20 cellular contexts compared by ENCODE assay signal in the genomic region with DNA sequence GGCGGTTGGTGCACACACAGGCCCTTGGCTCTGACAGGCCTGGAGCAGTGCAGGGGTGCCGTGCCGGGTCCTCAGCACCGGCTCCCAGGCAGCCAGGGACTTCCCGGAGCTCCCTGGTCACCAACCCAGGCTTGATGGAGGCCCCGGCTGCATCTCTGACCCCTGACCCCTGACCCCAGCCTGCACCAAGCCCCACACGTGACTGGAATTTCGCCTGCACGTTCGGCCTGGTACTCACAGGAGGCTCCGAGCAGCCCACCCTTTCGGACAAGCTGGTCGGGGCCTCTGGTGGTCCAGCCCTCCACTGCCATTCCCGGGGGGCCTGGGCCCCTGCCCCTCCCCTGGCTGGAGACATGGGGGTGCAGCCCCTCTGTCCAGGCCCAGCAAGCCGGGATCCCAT. TPM values are rescaled to one million over a fixed set of nuclear protein-coding genes. Genes with fewer than 3 reads are reported as not detected.
DNase-seq lines count a peak whose midpoint lies in the region; ATAC-seq and TF ChIP-seq lines count a peak whose summit lies in the region.
"Had no signal": no experiment of that assay in that cellular context is flagged by ENCODE, and none has a peak within 500 bp of the region (broad histone marks: within the 10 kb centered on the region; RNA-seq: fewer than 3 reads in every experiment).

No MANE protein-coding gene starts in this region.

- H2AFZ ChIP-seq in mesenchymal stem cell (ENCODE audit: low read depth, low read length): no peak overlapping the region

- H4K91ac ChIP-seq in mesenchymal stem cell (ENCODE audit: low read length): peak overlapping the region; percentile 60

- H3K79me1 ChIP-seq in mesenchymal stem cell (replicated peaks; ENCODE audit: low read length, poor library complexity, severe bottlenecking): no peaks in the 10 kb centered on the region

- peaks cover 12% of the 10 kb centered on the region for H3K4me1 Mint-ChIP-seq in stimulated activated memory B cell treated with anti-CD40 and anti-IgM and Interleukin-4, amounts not matched to agents 10 μg/mL and 1 μg/mL and 100 μg/mL, for 72 hours
- peaks cover 10% of the 10 kb centered on the region for H3K4me1 Mint-ChIP-seq in activated CD4-positive, alpha-beta memory T cell treated with anti-CD3 and anti-CD28 coated beads, Interleukin-2, amount 10 ng/mL, durations not matched to agents 7 days and 5 days

- no peak overlapping the region for H3K18ac ChIP-seq in mesenchymal stem cell (ENCODE audit: low read depth in 1 of 2, low read length in 2 of 2)

- peak overlapping the region; percentile 17 for H3K9ac ChIP-seq in NT2/D1 (ENCODE audit: insufficient read length, low read depth)
- no peak overlapping the region for H3K9ac ChIP-seq in mesenchymal stem cell (ENCODE audit: low read length)

- H2BK5ac ChIP-seq in mesenchymal stem cell (ENCODE audit: low read depth, low read length, poor library complexity, severe bottlenecking): no peak overlapping the region

- intact Hi-C loops in A673 (cut with micrococcal nuclease; ENCODE audit: unreplicated experiment): no loop called here

- peaks cover 44% of the 10 kb centered on the region for H3K27me3 Mint-ChIP-seq in stimulated activated memory B cell treated with anti-CD40 and anti-IgM and Interleukin-4, amounts not matched to agents 10 μg/mL and 1 μg/mL and 100 μg/mL, for 72 hours
- H3K27me3 Mint-ChIP-seq in activated CD4-positive, alpha-beta memory T cell treated with anti-CD3 and anti-CD28 coated beads, Interleukin-2, amount 10 ng/mL, durations not matched to agents 7 days and 5 days: no peaks in the 10 kb centered on the region
- H3K27me3 Mint-ChIP-seq: CD4-positive, alpha-beta T cell; CD8-positive, alpha-beta memory T cell had no signal

- H2BK12ac ChIP-seq in mesenchymal stem cell (ENCODE audit: low read length in 2 of 2): no peak overlapping the region

- no peak overlapping the region for H3K4me3 Mint-ChIP-seq in stimulated activated memory B cell treated with anti-CD40 and anti-IgM and Interleukin-4, amounts not matched to agents 10 μg/mL and 1 μg/mL and 100 μg/mL, for 72 hours
- H3K4me3 Mint-ChIP-seq in activated CD4-positive, alpha-beta memory T cell treated with anti-CD3 and anti-CD28 coated beads, Interleukin-2, amount 10 ng/mL, durations not matched to agents 7 days and 5 days: no peak overlapping the region
- H3K4me3 Mint-ChIP-seq: CD14-positive monocyte; CD4-positive, alpha-beta T cell; CD8-positive, alpha-beta memory T cell; HFFc6 had no signal

- H3K14ac ChIP-seq in mesenchymal stem cell (ENCODE audit: low read length in 2 of 2): no peak overlapping the region

- no peak overlapping the region for H2BK120ac ChIP-seq in mesenchymal stem cell (ENCODE audit: low read depth, low read length)

- peak; percentile 42 for ATAC-seq in stimulated activated memory B cell treated with anti-CD40 and anti-IgM and Interleukin-4, amounts not matched to agents 10 μg/mL and 1 μg/mL and 100 μg/mL, for 72 hours

- H3K9me3 ChIP-seq in A673 (ENCODE audit: low read depth, low read length, poor library complexity, severe bottlenecking) (no peaks in the 10 kb centered on the region), NT2/D1 (ENCODE audit: insufficient read depth, low read length) (no peaks in the 10 kb centered on the region), mesenchymal stem cell (ENCODE audit: control insufficient read depth, low read length) (no peaks in the 10 kb centered on the region)
- H3K9me3 ChIP-seq: BE2C, HAP-1 had no signal

- no peak for DNase-seq in A673 (ENCODE audit: low spot score)
- no peak for DNase-seq in NT2/D1 (ENCODE audit: low read depth, low spot score)
- no peak for DNase-seq in mesenchymal stem cell
- no peak for DNase-seq in COLO829 (ENCODE audit: low spot score)
- no peak for DNase-seq in cerebellar cortex (ENCODE audit: low spot score)
- DNase-seq in activated CD4-positive, alpha-beta memory T cell treated with anti-CD3 and anti-CD28 coated beads, Interleukin-2, amount 10 ng/mL, durations not matched to agents 7 days and 5 days: no peak
- DNase-seq: ACHN; AML-193; BE2C; CD4-positive, alpha-beta T cell; CD8-positive, alpha-beta memory T cell; COR-L47; DMS153; DND-41; GOT3; HFFc6 had no signal

- WGBS in mesenchymal stem cell: 64% methylated on average over 14 of the region's 15 CpGs

- POLR2A ChIA-PET in A673 (lab: Charles Lee; ENCODE audit: low non-redundant PET): no interaction called here
- POLR2A ChIA-PET in activated CD4-positive, alpha-beta memory T cell treated with anti-CD3 and anti-CD28 coated beads, Interleukin-2, amount 10 ng/mL, durations not matched to agents 7 days and 5 days (lab: Charles Lee): no interaction called here

- no peak overlapping the region for H3K23ac ChIP-seq in mesenchymal stem cell (ENCODE audit: low read length in 2 of 2)

- H3K27me3 ChIP-seq in A673 (replicated peaks; ENCODE audit: insufficient read depth, low read depth, low read length, poor library complexity): no peaks in the 10 kb centered on the region
- H3K27me3 ChIP-seq in NT2/D1 (ENCODE audit: insufficient read depth, insufficient read length): no peaks in the 10 kb centered on the region
- H3K27me3 ChIP-seq in mesenchymal stem cell (ENCODE audit: control insufficient read depth in 1 of 2, insufficient read depth in 1 of 2, low read length in 2 of 2): peaks cover 6 to 75% of the 10 kb centered on the region in 2 experiments

- no peaks in the 10 kb centered on the region for H3K36me3 Mint-ChIP-seq in stimulated activated memory B cell treated with anti-CD40 and anti-IgM and Interleukin-4, amounts not matched to agents 10 μg/mL and 1 μg/mL and 100 μg/mL, for 72 hours
- no peaks in the 10 kb centered on the region for H3K36me3 Mint-ChIP-seq in activated CD4-positive, alpha-beta memory T cell treated with anti-CD3 and anti-CD28 coated beads, Interleukin-2, amount 10 ng/mL, durations not matched to agents 7 days and 5 days (ENCODE audit: low read depth)
- H3K36me3 Mint-ChIP-seq: CD14-positive monocyte; CD8-positive, alpha-beta memory T cell had no signal

- no peak overlapping the region for H3K4me2 ChIP-seq in mesenchymal stem cell (ENCODE audit: low read length, poor library complexity, severe bottlenecking)

- H3K4me1 ChIP-seq in A673 (ENCODE audit: insufficient read depth, low read length, poor library complexity, severe bottlenecking): peaks cover 52% of the 10 kb centered on the region
- H3K4me1 ChIP-seq in NT2/D1 (ENCODE audit: insufficient read depth, insufficient read length): peaks cover 17% of the 10 kb centered on the region
- H3K4me1 ChIP-seq in mesenchymal stem cell (ENCODE audit: control insufficient read depth, insufficient read depth, low read depth, low read length): no peaks in the 10 kb centered on the region
- H3K4me1 ChIP-seq: HAP-1 had no signal

- H3K27ac Mint-ChIP-seq in stimulated activated memory B cell treated with anti-CD40 and anti-IgM and Interleukin-4, amounts not matched to agents 10 μg/mL and 1 μg/mL and 100 μg/mL, for 72 hours: no peak overlapping the region
- no peak overlapping the region for H3K27ac Mint-ChIP-seq in activated CD4-positive, alpha-beta memory T cell treated with anti-CD3 and anti-CD28 coated beads, Interleukin-2, amount 10 ng/mL, durations not matched to agents 7 days and 5 days
- H3K27ac Mint-ChIP-seq: CD4-positive, alpha-beta T cell; CD8-positive, alpha-beta memory T cell; HFFc6 had no signal

- no peak overlapping the region for H2AK5ac ChIP-seq in mesenchymal stem cell (ENCODE audit: low read length, severe bottlenecking)

- H3K9me3 Mint-ChIP-seq in stimulated activated memory B cell treated with anti-CD40 and anti-IgM and Interleukin-4, amounts not matched to agents 10 μg/mL and 1 μg/mL and 100 μg/mL, for 72 hours: peaks cover 3% of the 10 kb centered on the region
- no peaks in the 10 kb centered on the region for H3K9me3 Mint-ChIP-seq in activated CD4-positive, alpha-beta memory T cell treated with anti-CD3 and anti-CD28 coated beads, Interleukin-2, amount 10 ng/mL, durations not matched to agents 7 days and 5 days
- H3K9me3 Mint-ChIP-seq: CD4-positive, alpha-beta T cell; CD8-positive, alpha-beta memory T cell; HFFc6 had no signal

- H4K8ac ChIP-seq in mesenchymal stem cell (ENCODE audit: low read length): no peak overlapping the region

- no TSS peak for BruUV-seq in A673 (replicated peaks; lab: Mats Ljungman, UMichigan)

- H3K36me3 ChIP-seq in A673 (ENCODE audit: insufficient read depth, low read length, poor library complexity, severe bottlenecking) (no peaks in the 10 kb centered on the region), NT2/D1 (ENCODE audit: insufficient read depth, insufficient read length, low read length) (no peaks in the 10 kb centered on the region), mesenchymal stem cell (ENCODE audit: control insufficient read depth in 1 of 2, insufficient read depth in 2 of 2, low read depth in 1 of 2, low read length in 2 of 2) (no peaks in the 10 kb centered on the region)
- H3K36me3 ChIP-seq: BE2C, HAP-1 had no signal

- H2BK15ac ChIP-seq in mesenchymal stem cell (ENCODE audit: low read depth, poor library complexity, severe bottlenecking): peak overlapping the region; percentile 73

- CTCF ChIA-PET in A673 (lab: Charles Lee): no interaction called here
- CTCF ChIA-PET in activated CD4-positive, alpha-beta memory T cell treated with anti-CD3 and anti-CD28 coated beads, Interleukin-2, amount 10 ng/mL, durations not matched to agents 7 days and 5 days (lab: Charles Lee): no interaction called here

- TF ChIP-seq CTCF in A673 (conservative IDR thresholded peaks at IDR 0.05; ENCODE audit: low read depth, low read length): no peak

- no peak overlapping the region for H3K4me3 ChIP-seq in A673 (ENCODE audit: low read depth, low read length, poor library complexity, severe bottlenecking)
- no peak overlapping the region for H3K4me3 ChIP-seq in NT2/D1 (ENCODE audit: insufficient read length, low read depth)
- no peak overlapping the region for H3K4me3 ChIP-seq in mesenchymal stem cell (ENCODE audit: insufficient read depth in 1 of 2, low read depth in 1 of 2, low read length in 2 of 2)
- H3K4me3 ChIP-seq: HAP-1 had no signal

- H3K27ac ChIP-seq in A673 (ENCODE audit: low read depth, low read length, poor library complexity, severe bottlenecking) (peak overlapping the region; percentile 47), mesenchymal stem cell (ENCODE audit: low read length, poor library complexity, severe bottlenecking) (no peak overlapping the region)
- H3K27ac ChIP-seq: 22Rv1 had no signal

- no peak overlapping the region for H3K4ac ChIP-seq in mesenchymal stem cell (ENCODE audit: low read depth in 1 of 2, low read length in 2 of 2)

RNA-seq across cellular contexts. Expression of gene UBAC1, which starts 25.4 kb away (rescaled TPM):
- 58.2 and 63.8 TPM in 2 replicates for total RNA-seq in A673 (2021)
- polyA plus RNA-seq in mesenchymal stem cell (2013, experiment 1 of 2): 28.9 TPM
- 28.1 TPM for polyA plus RNA-seq in mesenchymal stem cell (2013, experiment 2 of 2)
- 10 to 100 TPM; 28.1 to 29.5 TPM for total RNA-seq in activated CD4-positive, alpha-beta memory T cell treated with anti-CD3 and anti-CD28 coated beads, Interleukin-2, amount 10 ng/mL, durations not matched to agents 7 days and 5 days
